In genomic region chr3:63968612-63969350, GRCh38 we compare ENCODE assay signal across 8 cellular contexts. TPM values are rescaled to one million over a fixed set of nuclear protein-coding genes. Genes with fewer than 3 reads are reported as not detected.
A peak's percentile ranks its signal among the peaks of the same experiment; 100 is the strongest.
DNase-seq lines count a peak whose midpoint lies in the region; ATAC-seq lines count a peak whose summit lies in the region.

No MANE protein-coding gene starts in this region.

- peaks cover 41% of the 10 kb centered on the region for H3K36me3 Mint-ChIP-seq in activated CD4-positive, alpha-beta memory T cell treated with anti-CD3 and anti-CD28 coated beads, Interleukin-2, amount 10 ng/mL, durations not matched to agents 7 days and 5 days (ENCODE audit: low read depth)
- H3K36me3 Mint-ChIP-seq in memory B cell = peaks cover 5% of the 10 kb centered on the region

- peak; percentile 19 for ATAC-seq in GM18868 (IDR thresholded peaks at IDR 0.05; ENCODE audit: unreplicated experiment)
- peak; percentile 22 for ATAC-seq in HG02840 (IDR thresholded peaks at IDR 0.05; ENCODE audit: low FRiP score, unreplicated experiment)
- peak; percentile 32 for ATAC-seq in memory B cell (ENCODE audit: low read depth)

- peak overlapping the region; percentile 98 for H3K27ac Mint-ChIP-seq in activated CD4-positive, alpha-beta memory T cell treated with anti-CD3 and anti-CD28 coated beads, Interleukin-2, amount 10 ng/mL, durations not matched to agents 7 days and 5 days
- H3K27ac Mint-ChIP-seq in memory B cell = peak overlapping the region; percentile 89

- peak overlapping the region; percentile 80 for H3K4me3 Mint-ChIP-seq in activated CD4-positive, alpha-beta memory T cell treated with anti-CD3 and anti-CD28 coated beads, Interleukin-2, amount 10 ng/mL, durations not matched to agents 7 days and 5 days
- peak overlapping the region; percentile 77 for H3K4me3 Mint-ChIP-seq in memory B cell

- POLR2A ChIA-PET in activated CD4-positive, alpha-beta memory T cell treated with anti-CD3 and anti-CD28 coated beads, Interleukin-2, amount 10 ng/mL, durations not matched to agents 7 days and 5 days (lab: Charles Lee) = interaction anchor here (0.9 to 11.6 kb wide), 18 partner anchors 9 to 106 kb away, joined by 3 to 249 read pairs (median 6); partner anchors contain the start of genes PSMD6 and SCAANT1

- peaks cover 89% of the 10 kb centered on the region for H3K4me1 Mint-ChIP-seq in activated CD4-positive, alpha-beta memory T cell treated with anti-CD3 and anti-CD28 coated beads, Interleukin-2, amount 10 ng/mL, durations not matched to agents 7 days and 5 days
- peaks cover 38% of the 10 kb centered on the region for H3K4me1 Mint-ChIP-seq in memory B cell

- no peaks in the 10 kb centered on the region for H3K9me3 Mint-ChIP-seq in activated CD4-positive, alpha-beta memory T cell treated with anti-CD3 and anti-CD28 coated beads, Interleukin-2, amount 10 ng/mL, durations not matched to agents 7 days and 5 days
- no peaks in the 10 kb centered on the region for H3K9me3 Mint-ChIP-seq in memory B cell

- no peaks in the 10 kb centered on the region for H3K27me3 Mint-ChIP-seq in activated CD4-positive, alpha-beta memory T cell treated with anti-CD3 and anti-CD28 coated beads, Interleukin-2, amount 10 ng/mL, durations not matched to agents 7 days and 5 days
- no peaks in the 10 kb centered on the region for H3K27me3 Mint-ChIP-seq in memory B cell

- DNase-seq in activated CD4-positive, alpha-beta memory T cell treated with anti-CD3 and anti-CD28 coated beads, Interleukin-2, amount 10 ng/mL, durations not matched to agents 7 days and 5 days = no peak
- DNase-seq in memory B cell (ENCODE audit: low spot score in 2 of 2) = no peak
- no peak for DNase-seq in DMS153 (lab: John Stamatoyannopoulos, UW)
- no peak for DNase-seq in AML-193 (lab: John Stamatoyannopoulos, UW)
- DNase-seq in NCI-H2107 (lab: John Stamatoyannopoulos, UW) = no peak
- no peak for DNase-seq in hippocampal formation (lab: John Stamatoyannopoulos, UW)

- CTCF ChIA-PET in activated CD4-positive, alpha-beta memory T cell treated with anti-CD3 and anti-CD28 coated beads, Interleukin-2, amount 10 ng/mL, durations not matched to agents 7 days and 5 days (lab: Charles Lee) = interaction anchor here (1.1 to 13.6 kb wide), 7 partner anchors 10 to 62 kb away, joined by 3 to 201 read pairs (median 5); partner anchors contain the start of gene PSMD6

RNA-seq across cellular contexts. Expression of gene PSMD6, which starts 54.5 kb away (rescaled TPM):
- 10 to 100 TPM; 82.1 to 82.9 TPM for total RNA-seq in activated CD4-positive, alpha-beta memory T cell treated with anti-CD3 and anti-CD28 coated beads, Interleukin-2, amount 10 ng/mL, durations not matched to agents 7 days and 5 days

RNA-seq across cellular contexts. Expression of gene SCAANT1, which starts 56.6 kb away (rescaled TPM):
- total RNA-seq in activated CD4-positive, alpha-beta memory T cell treated with anti-CD3 and anti-CD28 coated beads, Interleukin-2, amount 10 ng/mL, durations not matched to agents 7 days and 5 days = not detected
